12 cellular contexts compared by ENCODE assay signal in the genomic region with DNA sequence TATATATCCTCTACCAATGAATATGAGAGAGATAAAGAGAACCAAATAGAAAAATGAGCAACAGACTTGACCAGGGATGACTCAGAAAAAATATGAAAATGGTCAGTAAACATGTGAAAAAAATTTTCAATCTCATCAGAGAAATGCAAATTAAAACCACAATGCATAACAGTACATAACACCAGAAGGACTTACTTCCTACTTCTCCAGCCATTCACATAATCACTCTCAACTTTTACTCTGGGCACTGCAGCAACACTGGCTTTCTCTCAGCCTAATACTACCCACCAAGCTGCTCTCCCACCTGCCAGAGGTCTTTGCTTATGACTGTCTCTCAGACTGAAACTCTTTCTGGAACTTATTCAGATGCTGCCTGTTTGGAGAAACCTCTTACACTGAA. TPM values are rescaled to one million over a fixed set of nuclear protein-coding genes. Genes with fewer than 3 reads are reported as not detected.
DNase-seq lines count a peak whose midpoint lies in the region; ATAC-seq and TF ChIP-seq lines count a peak whose summit lies in the region.
"Had no signal": no experiment of that assay in that cellular context is flagged by ENCODE, and none has a peak within 500 bp of the region (broad histone marks: within the 10 kb centered on the region; RNA-seq: fewer than 3 reads in every experiment).

No MANE protein-coding gene starts in this region.

- H3K4me1 ChIP-seq in osteoblast (ENCODE audit: insufficient read depth, low read length): no peaks in the 10 kb centered on the region

- H4K20me1 ChIP-seq in osteoblast (ENCODE audit: insufficient read depth, low read length): no peaks in the 10 kb centered on the region

- H3K79me2 ChIP-seq in osteoblast (ENCODE audit: insufficient read depth, low read length): no peaks in the 10 kb centered on the region

- no peak overlapping the region for H3K4me2 ChIP-seq in osteoblast (ENCODE audit: insufficient read depth, low read length)

- no peaks in the 10 kb centered on the region for H3K9me3 ChIP-seq in osteoblast (ENCODE audit: low read depth, low read length)
- no peaks in the 10 kb centered on the region; the same call in 1 of the 2 replicates for H3K9me3 ChIP-seq in MG63

- peak; percentile 99 for ATAC-seq in HG02610 (IDR thresholded peaks at IDR 0.05; ENCODE audit: unreplicated experiment)
- ATAC-seq in HG03469 (IDR thresholded peaks at IDR 0.05; ENCODE audit: unreplicated experiment): peak; percentile 99

- DNase-seq in DMS53 (lab: John Stamatoyannopoulos, UW) (peak; percentile 12), DMS53 treated with DMSO at 0.1 percent for 48 hours (lab: John Stamatoyannopoulos, UW; ENCODE audit: unreplicated experiment) (no peak), osteoblast (ENCODE audit: insufficient read length, low spot score, missing footprints) (no peak), HPDE6-E6E7 (ENCODE audit: extremely low spot score) (no peak), HK-2 (ENCODE audit: unreplicated experiment) (no peak), MG63 (no peak)
- DNase-seq: activated CD4-positive, alpha-beta T cell treated with anti-CD3 and anti-CD28 coated beads, Interleukin-2, amount 10 ng/mL, durations not matched to agents 7 days and 5 days; anterior cingulate cortex; midbrain had no signal

- no peak overlapping the region for H3K4me3 ChIP-seq in osteoblast (ENCODE audit: insufficient read depth, low read length)
- no peak overlapping the region for H3K4me3 ChIP-seq in MG63

- no peak for TF ChIP-seq CTCF in osteoblast (IDR thresholded peaks at IDR 0.05; ENCODE audit: extremely low read depth, low read depth, low read length)

- H3K27ac ChIP-seq in osteoblast (ENCODE audit: low read depth, low read length): no peak overlapping the region
- H3K27ac ChIP-seq: 22Rv1 had no signal

- H3K36me3 ChIP-seq in osteoblast (ENCODE audit: insufficient read depth, low read length) (no peaks in the 10 kb centered on the region), MG63 (no peaks in the 10 kb centered on the region)

- peak overlapping the region; percentile 67 for H2AFZ ChIP-seq in osteoblast (ENCODE audit: low read length)

- no peaks in the 10 kb centered on the region for H3K27me3 ChIP-seq in osteoblast (ENCODE audit: insufficient read depth, low read length)
- H3K27me3 ChIP-seq in MG63: no peaks in the 10 kb centered on the region

RNA-seq across cellular contexts. Expression of gene DPH6, which starts 49.4 kb away (rescaled TPM):
- 13.6 and 20.6 TPM in 2 replicates for total RNA-seq in osteoblast
- total RNA-seq in MG63 (2014; rRNA removed; shearing (Covaris generic); ENCODE audit: low replicate concordance): 13.8 and 23.2 TPM in 2 replicates
